Comparison of ENCODE assay signal across 8 cellular contexts in genomic region chr17:81733507-81734404, GRCh38. TPM values are rescaled to one million over a fixed set of nuclear protein-coding genes. Genes with fewer than 3 reads are reported as not detected.
DNase-seq lines count a peak whose midpoint lies in the region; ATAC-seq and TF ChIP-seq lines count a peak whose summit lies in the region.

No MANE protein-coding gene starts in this region.

- no peak overlapping the region for H3K27ac ChIP-seq in CD8-positive, alpha-beta T cell (ENCODE audit: low read depth, low read length)
- no peak overlapping the region for H3K27ac ChIP-seq in dorsolateral prefrontal cortex

- DNase-seq in CD8-positive, alpha-beta T cell = peak in 4 of 7 experiments; percentile 34 to 72 (median 62)
- DNase-seq in NCI-H774 (lab: John Stamatoyannopoulos, UW) (peak; percentile 89), dorsolateral prefrontal cortex (peak; percentile 73 to 92 (median 82)), lung microvascular endothelial cell (ENCODE audit: low read depth in 2 of 2) (peak; percentile 68 to 79)
- DNase-seq in activated CD4-positive, alpha-beta T cell treated with anti-CD3 and anti-CD28 coated beads, Interleukin-2, amount 50 U/mL, for 24 hours (ENCODE audit: low read depth in 1 of 2, low spot score in 1 of 2) = peak; percentile 41 to 58
- DNase-seq in stimulated activated CD8-positive, alpha-beta memory T cell treated with anti-CD3 and anti-CD28 coated beads, Interleukin-15, amount 100 ng/mL, for 48 hours (ENCODE audit: low read depth in 2 of 2) = peak; percentile 50 to 58

- ATAC-seq in CD8-positive, alpha-beta T cell = peak; percentile 90
- ATAC-seq in HG03342 (IDR thresholded peaks at IDR 0.05; ENCODE audit: unreplicated experiment) = peak; percentile 61
- no peak for ATAC-seq in HG02884 (IDR thresholded peaks at IDR 0.05; ENCODE audit: unreplicated experiment)

- no peak overlapping the region for H3K4me3 ChIP-seq in CD8-positive, alpha-beta T cell (ENCODE audit: low read depth, low read length)
- H3K4me3 ChIP-seq in dorsolateral prefrontal cortex = peak overlapping the region in 7 of 59 donors; percentile 9 to 46 (median 14)

- H3K4me1 ChIP-seq in CD8-positive, alpha-beta T cell (ENCODE audit: insufficient read depth, low read length) = no peaks in the 10 kb centered on the region

- no peaks in the 10 kb centered on the region for H3K27me3 ChIP-seq in CD8-positive, alpha-beta T cell (ENCODE audit: insufficient read depth, low read length)
- H3K27me3 ChIP-seq in dorsolateral prefrontal cortex = peaks cover 0 to 5% (median 0%) of the 10 kb centered on the region in 45 donors

- no peaks in the 10 kb centered on the region for H3K9me3 ChIP-seq in CD8-positive, alpha-beta T cell (ENCODE audit: low read length)

- CTCF ChIA-PET in CD8-positive, alpha-beta T cell (lab: Charles Lee) = interaction anchor here (0.9 to 1.8 kb wide), 3 partner anchors 25 to 183 kb away, joined by 3 to 5 read pairs (median 4); no protein-coding TSS in a partner anchor

- no peaks in the 10 kb centered on the region for H3K9me3 Mint-ChIP-seq in CD8-positive, alpha-beta T cell

- no peak overlapping the region for H3K4me3 Mint-ChIP-seq in CD8-positive, alpha-beta T cell

- H3K36me3 ChIP-seq in CD8-positive, alpha-beta T cell (ENCODE audit: insufficient read depth, low read length) = no peaks in the 10 kb centered on the region

- intact Hi-C loops in CD8-positive, alpha-beta T cell (cut with DNase I, micrococcal nuclease) = no loop called here
- intact Hi-C loops in dorsolateral prefrontal cortex (cut with DNase I) = no loop called here

- H3K27ac Mint-ChIP-seq in CD8-positive, alpha-beta T cell = no peak overlapping the region

- H3K4me1 Mint-ChIP-seq in CD8-positive, alpha-beta T cell (ENCODE audit: low read depth) = peaks cover 8% of the 10 kb centered on the region

- POLR2A ChIA-PET in CD8-positive, alpha-beta T cell (lab: Charles Lee) = no interaction called here

- TF ChIP-seq CTCF in CD8-positive, alpha-beta T cell (IDR thresholded peaks at IDR 0.05) = peak; percentile 70
- peak; percentile 64 to 97 (median 91) for TF ChIP-seq CTCF in dorsolateral prefrontal cortex (IDR thresholded peaks at IDR 0.05 in 54 of 56, conservative IDR thresholded peaks at IDR 0.05 in 2 of 56; ENCODE audit: low read depth in 1 of 56, partially characterized antibody in 56 of 56)

- H3K36me3 Mint-ChIP-seq in CD8-positive, alpha-beta T cell = no peaks in the 10 kb centered on the region

- peaks cover 28% of the 10 kb centered on the region for H3K27me3 Mint-ChIP-seq in CD8-positive, alpha-beta T cell (ENCODE audit: low read depth)

RNA-seq across cellular contexts. Expression of gene SLC25A10, which starts 21.7 kb away (rescaled TPM):
- 1 to 10 TPM; 3.7 to 5.4 TPM for total RNA-seq in CD8-positive, alpha-beta T cell
- total RNA-seq in dorsolateral prefrontal cortex = 10 to 100 TPM in 74 of 120 experiments, 1 to 10 TPM in 46; 6.0 to 17.0 (median 10.4) TPM
- total RNA-seq in lung microvascular endothelial cell = 6.7 and 11.8 TPM in 2 replicates

RNA-seq across cellular contexts. Expression of gene MRPL12, which starts 30.6 kb away (rescaled TPM):
- 10 to 100 TPM; 33.2 to 36.6 TPM for total RNA-seq in CD8-positive, alpha-beta T cell
- 10 to 100 TPM; 25.2 to 52.1 (median 36.6) TPM for total RNA-seq in dorsolateral prefrontal cortex
- 7.8 and 8.7 TPM in 2 replicates for total RNA-seq in lung microvascular endothelial cell

RNA-seq across cellular contexts. Expression of gene HGS, which starts 49.9 kb away (rescaled TPM):
- total RNA-seq in CD8-positive, alpha-beta T cell = 100 to 1,000 TPM; 121 to 126 TPM
- total RNA-seq in dorsolateral prefrontal cortex (100 to 1,000 TPM in 83 of 120 experiments, 10 to 100 TPM in 37; 84.6 to 142 (median 106) TPM), lung microvascular endothelial cell (43.2 and 45.2 TPM in 2 replicates)

RNA-seq across cellular contexts. Expression of gene ARL16, which starts 50.2 kb away (rescaled TPM):
- 10 to 100 TPM; 14.3 to 16.4 TPM for total RNA-seq in CD8-positive, alpha-beta T cell
- 10 to 100 TPM; 20.4 to 50.6 (median 36.9) TPM for total RNA-seq in dorsolateral prefrontal cortex
- total RNA-seq in lung microvascular endothelial cell = 28.6 and 29.4 TPM in 2 replicates
